In genomic region chr2:226012116-226012515, GRCh38 we compare ENCODE assay signal across 14 cellular contexts.
A peak's percentile ranks its signal among the peaks of the same experiment; 100 is the strongest.
DNase-seq lines count a peak whose midpoint lies in the region; ATAC-seq lines count a peak whose summit lies in the region.
"Had no signal": no experiment of that assay in that cellular context is flagged by ENCODE, and none has a peak within 500 bp of the region (broad histone marks: within the 10 kb centered on the region; RNA-seq: fewer than 3 reads in every experiment).

No MANE protein-coding gene starts in this region.

- DNase-seq in NCI-H1436 (lab: John Stamatoyannopoulos, UW) (peak; percentile 6), NCI-H1436 treated with DMSO at 0.1 percent for 48 hours (lab: John Stamatoyannopoulos, UW) (no peak), astrocyte of the hippocampus (ENCODE audit: low read depth, low spot score) (peak; percentile 15), NOMO-1 (lab: John Stamatoyannopoulos, UW; ENCODE audit: unreplicated experiment in 2 of 2) (no peak)
- DNase-seq: 8988T; ACHN; CD4-positive, CD25-positive, alpha-beta regulatory T cell; DMS53; GF-D8; H7 had no signal

- ATAC-seq in GM18517 (IDR thresholded peaks at IDR 0.05; ENCODE audit: unreplicated experiment) (no peak), GM21619 (IDR thresholded peaks at IDR 0.05; ENCODE audit: unreplicated experiment) (no peak)

- H2AFZ ChIP-seq in neuron (ENCODE audit: low read depth, low read length), result peak overlapping the region; percentile 31

- H3K27me3 ChIP-seq in neuron (ENCODE audit: insufficient read depth, low read length), result no peaks in the 10 kb centered on the region
- H3K27me3 ChIP-seq: BLaER1 treated with 17β-estradiol and CSF1 and Interleukin-3, amounts not matched to agents 10 nM and 100 nM had no signal

- H3K4me1 ChIP-seq in neuron (ENCODE audit: insufficient read depth, low read length), result peaks cover 6% of the 10 kb centered on the region
- H3K4me1 ChIP-seq: BLaER1 treated with 17β-estradiol and CSF1 and Interleukin-3, amounts not matched to agents 10 nM and 100 nM had no signal

- H3K9me3 ChIP-seq in neuron (ENCODE audit: low read length), result no peaks in the 10 kb centered on the region
- H3K9me3 ChIP-seq: BLaER1 treated with 17β-estradiol and CSF1 and Interleukin-3, amounts not matched to agents 10 nM and 100 nM had no signal

- H3K4me3 ChIP-seq in neuron (ENCODE audit: low read length), result no peak overlapping the region
- H3K4me3 ChIP-seq: BLaER1 treated with 17β-estradiol and CSF1 and Interleukin-3, amounts not matched to agents 10 nM and 100 nM had no signal

- no peaks in the 10 kb centered on the region for H3K36me3 ChIP-seq in neuron (ENCODE audit: insufficient read depth, low read length)
- H3K36me3 ChIP-seq: BLaER1 treated with 17β-estradiol and CSF1 and Interleukin-3, amounts not matched to agents 10 nM and 100 nM had no signal

Comparison
In these comparisons a context has a peak if more than half of its experiments do, and no peak if none do; other contexts are left out.
1. DNase-seq: peak in NCI-H1436 (single experiment) and astrocyte of the hippocampus (single experiment); none in NCI-H1436 treated with DMSO at 0.1 percent for 48 hours (single experiment) and NOMO-1 (0 of 2).